Comparison of ENCODE assay signal across 14 cellular contexts in genomic region chr20:59151820-59152219, GRCh38. TPM values are rescaled to one million over a fixed set of nuclear protein-coding genes. Genes with fewer than 3 reads are reported as not detected.
DNase-seq lines count a peak whose midpoint lies in the region; ATAC-seq lines count a peak whose summit lies in the region.
"Had no signal": no experiment of that assay in that cellular context is flagged by ENCODE, and none has a peak within 500 bp of the region (broad histone marks: within the 10 kb centered on the region; RNA-seq: fewer than 3 reads in every experiment).

No MANE protein-coding gene starts in this region.

- H3K27ac Mint-ChIP-seq in T-helper 2 cell treated with Interferon-gamma antibody and Interleukin-4, amounts not matched to agents 5 μg/mL and 100 μg/mL, for 36 hours: peak overlapping the region; percentile 6
- peak overlapping the region; percentile 99 for H3K27ac Mint-ChIP-seq in central memory CD8-positive, alpha-beta T cell (ENCODE audit: low read depth)

- no peak for DNase-seq in activated T-cell treated with anti-CD3 and anti-CD28 coated beads, Interleukin-2, amount 50 U/mL, for 4 hours
- DNase-seq in activated T-cell treated with anti-CD3 and anti-CD28 coated beads for 4 hours: no peak
- no peak for DNase-seq in T-helper 2 cell treated with Interferon-gamma antibody and Interleukin-4, amounts not matched to agents 5 μg/mL and 100 μg/mL, for 36 hours (ENCODE audit: low spot score)
- DNase-seq in central memory CD8-positive, alpha-beta T cell (ENCODE audit: low spot score in 2 of 2): no peak
- DNase-seq in stimulated activated CD8-positive, alpha-beta memory T cell treated with anti-CD3 and anti-CD28 coated beads, Interleukin-4, amount 100 ng/mL, for 48 hours: peak; percentile 64
- no peak for DNase-seq in activated gamma-delta T cell (lab: John Stamatoyannopoulos, UW)
- DNase-seq in NK-92 treated with Interleukin-12 subunit alpha and Interleukin-12 subunit beta, amount 100 ng/mL, for 24 hours (lab: John Stamatoyannopoulos, UW): no peak
- DNase-seq: posterior cingulate gyrus, uterus had no signal

- H3K4me1 Mint-ChIP-seq in activated T-cell treated with anti-CD3 and anti-CD28 coated beads, Interleukin-2, amount 50 U/mL, for 4 hours (ENCODE audit: low read depth): peaks cover 90% of the 10 kb centered on the region
- peaks cover 68% of the 10 kb centered on the region for H3K4me1 Mint-ChIP-seq in T-helper 2 cell treated with Interferon-gamma antibody and Interleukin-4, amounts not matched to agents 5 μg/mL and 100 μg/mL, for 36 hours (ENCODE audit: low read depth)
- H3K4me1 Mint-ChIP-seq in central memory CD8-positive, alpha-beta T cell: peaks cover 70% of the 10 kb centered on the region

- H3K4me3 Mint-ChIP-seq in activated T-cell treated with anti-CD3 and anti-CD28 coated beads, Interleukin-2, amount 50 U/mL, for 4 hours: peak overlapping the region; percentile 14
- no peak overlapping the region for H3K4me3 Mint-ChIP-seq in T-helper 2 cell treated with Interferon-gamma antibody and Interleukin-4, amounts not matched to agents 5 μg/mL and 100 μg/mL, for 36 hours
- peak overlapping the region; percentile 75 for H3K4me3 Mint-ChIP-seq in central memory CD8-positive, alpha-beta T cell

- no peaks in the 10 kb centered on the region for H3K9me3 Mint-ChIP-seq in activated T-cell treated with anti-CD3 and anti-CD28 coated beads, Interleukin-2, amount 50 U/mL, for 4 hours
- no peaks in the 10 kb centered on the region for H3K9me3 Mint-ChIP-seq in T-helper 2 cell treated with Interferon-gamma antibody and Interleukin-4, amounts not matched to agents 5 μg/mL and 100 μg/mL, for 36 hours
- no peaks in the 10 kb centered on the region for H3K9me3 Mint-ChIP-seq in central memory CD8-positive, alpha-beta T cell

- ATAC-seq in activated T-cell treated with anti-CD3 and anti-CD28 coated beads, Interleukin-2, amount 50 U/mL, for 4 hours: peak; percentile 73 to 76
- peak; percentile 49 for ATAC-seq in central memory CD8-positive, alpha-beta T cell (replicated peaks; ENCODE audit: extremely low read depth, poor library complexity, severe bottlenecking)
- ATAC-seq in HG03135 (IDR thresholded peaks at IDR 0.05; ENCODE audit: unreplicated experiment): no peak
- ATAC-seq: Panc1 had no signal

- no peaks in the 10 kb centered on the region for H3K27me3 Mint-ChIP-seq in activated T-cell treated with anti-CD3 and anti-CD28 coated beads, Interleukin-2, amount 50 U/mL, for 4 hours (ENCODE audit: low read depth)
- no peaks in the 10 kb centered on the region for H3K27me3 Mint-ChIP-seq in T-helper 2 cell treated with Interferon-gamma antibody and Interleukin-4, amounts not matched to agents 5 μg/mL and 100 μg/mL, for 36 hours (ENCODE audit: low read depth)
- H3K27me3 Mint-ChIP-seq in central memory CD8-positive, alpha-beta T cell: no peaks in the 10 kb centered on the region

- H3K36me3 Mint-ChIP-seq in activated T-cell treated with anti-CD3 and anti-CD28 coated beads, Interleukin-2, amount 50 U/mL, for 4 hours (ENCODE audit: insufficient read depth): peaks cover 12% of the 10 kb centered on the region
- H3K36me3 Mint-ChIP-seq in T-helper 2 cell treated with Interferon-gamma antibody and Interleukin-4, amounts not matched to agents 5 μg/mL and 100 μg/mL, for 36 hours (ENCODE audit: low read depth): peaks cover 7% of the 10 kb centered on the region
- peaks cover 20% of the 10 kb centered on the region for H3K36me3 Mint-ChIP-seq in central memory CD8-positive, alpha-beta T cell (ENCODE audit: insufficient read depth)

RNA-seq across cellular contexts. Expression of gene ZNF831, which starts 11.8 kb away (rescaled TPM):
- 1 to 10 TPM; 1.8 to 2.5 (median 2.2) TPM for total RNA-seq in activated T-cell treated with anti-CD3 and anti-CD28 coated beads, Interleukin-2, amount 50 U/mL, for 4 hours
- total RNA-seq: endothelial cell of umbilical vein, G401, myocyte had no signal
